ENCODE assay signal across 13 cellular contexts in the genomic region with DNA sequence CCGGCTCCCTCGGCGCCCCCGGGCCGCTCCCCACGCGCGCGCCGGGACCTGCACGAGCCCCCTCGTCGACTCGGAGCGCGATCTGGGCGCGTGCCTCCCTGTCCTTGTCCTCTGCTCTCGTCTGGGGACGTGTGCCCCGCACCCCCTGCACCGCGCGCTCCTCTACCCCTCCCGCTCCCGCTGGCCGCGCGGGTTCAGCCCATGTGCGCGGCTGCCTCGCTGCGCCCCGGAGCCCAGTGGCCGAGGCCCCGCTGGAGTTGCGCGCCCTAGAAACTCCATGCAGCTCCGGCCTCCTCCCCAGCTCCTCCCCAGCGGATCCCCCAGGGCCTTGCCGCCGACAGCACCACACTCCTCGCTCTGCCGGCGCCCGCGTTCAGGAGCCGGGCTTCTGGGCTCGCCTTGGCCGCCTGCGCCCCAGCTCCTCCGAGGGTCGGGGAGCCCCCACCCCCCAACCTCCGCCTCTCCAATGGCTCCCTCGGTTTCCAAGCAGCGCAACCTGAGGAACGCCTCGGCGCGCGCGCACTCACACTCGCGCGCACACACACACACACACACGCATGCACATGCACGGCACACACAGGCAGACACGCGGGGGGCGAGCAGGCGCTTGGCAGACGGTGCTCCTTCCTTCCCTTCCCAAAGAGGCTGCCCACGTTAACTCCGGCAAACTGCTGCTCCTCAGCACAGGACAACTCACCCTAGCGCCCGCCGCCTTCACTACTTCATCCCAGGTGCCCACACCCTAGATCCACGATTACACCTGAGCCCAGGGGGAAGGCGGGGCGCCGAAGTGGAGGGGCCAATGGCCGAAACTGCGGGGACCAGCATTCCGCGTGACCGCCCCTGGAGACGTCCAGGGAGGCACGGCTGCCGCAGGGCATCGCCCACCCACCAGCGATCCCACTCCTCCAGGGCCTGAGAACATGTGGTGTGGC.
DNase-seq lines count a peak whose midpoint lies in the region; ATAC-seq and TF ChIP-seq lines count a peak whose summit lies in the region.
"Had no signal": no experiment of that assay in that cellular context is flagged by ENCODE, and none has a peak within 500 bp of the region (broad histone marks: within the 10 kb centered on the region; RNA-seq: fewer than 3 reads in every experiment).

No MANE protein-coding gene starts in this region.

- ATAC-seq in heart left ventricle: peak in 1 of 4 donors; percentile 21
- ATAC-seq in Right ventricle myocardium inferior: no peak
- peak; percentile 34 for ATAC-seq in WTC11
- no peak for ATAC-seq in activated T-helper 17 cell treated with anti-CD3 and anti-CD28 coated beads, Interleukin-2, amount 50 U/mL, for 72 hours (replicated peaks)
- ATAC-seq: activated CD8-positive, alpha-beta T cell treated with anti-CD3 and anti-CD28 coated beads for 36 hours had no signal

- H3K36me3 ChIP-seq in heart left ventricle (no peaks in the 10 kb centered on the region), iPS-18a (ENCODE audit: control insufficient read depth, low read depth, low read length) (no peaks in the 10 kb centered on the region), suprapubic skin (no peaks in the 10 kb centered on the region)

- H3K4me1 Mint-ChIP-seq in WTC11: peaks cover 23% of the 10 kb centered on the region
- H3K4me1 Mint-ChIP-seq in activated T-helper 17 cell treated with anti-CD3 and anti-CD28 coated beads, Interleukin-2, amount 50 U/mL, for 72 hours: no peaks in the 10 kb centered on the region

- peaks cover 28% of the 10 kb centered on the region for H3K9me3 Mint-ChIP-seq in WTC11
- peaks cover 8% of the 10 kb centered on the region for H3K9me3 Mint-ChIP-seq in activated T-helper 17 cell treated with anti-CD3 and anti-CD28 coated beads, Interleukin-2, amount 50 U/mL, for 72 hours

- H3K4me3 Mint-ChIP-seq in WTC11: peak overlapping the region; percentile 88
- no peak overlapping the region for H3K4me3 Mint-ChIP-seq in activated T-helper 17 cell treated with anti-CD3 and anti-CD28 coated beads, Interleukin-2, amount 50 U/mL, for 72 hours
- H3K4me3 Mint-ChIP-seq: activated CD8-positive, alpha-beta T cell treated with anti-CD3 and anti-CD28 coated beads for 36 hours; activated naive CD8-positive, alpha-beta T cell had no signal

- H3K36me3 Mint-ChIP-seq in WTC11: peaks cover 16% of the 10 kb centered on the region
- no peaks in the 10 kb centered on the region for H3K36me3 Mint-ChIP-seq in activated T-helper 17 cell treated with anti-CD3 and anti-CD28 coated beads, Interleukin-2, amount 50 U/mL, for 72 hours (ENCODE audit: low read depth)
- H3K36me3 Mint-ChIP-seq: activated naive CD8-positive, alpha-beta T cell had no signal

- H3K4me1 ChIP-seq in heart left ventricle (peaks cover 0 to 20% (median 0%) of the 10 kb centered on the region in 12 donors), iPS-18a (ENCODE audit: control insufficient read depth, low read depth, low read length) (peaks cover 3% of the 10 kb centered on the region), suprapubic skin (peaks cover 15% of the 10 kb centered on the region)

- TF ChIP-seq EP300 in suprapubic skin (IDR thresholded peaks at IDR 0.05): no peak

- H3K4me3 ChIP-seq in heart left ventricle (peak overlapping the region in 8 of 12 donors; percentile 5 to 39 (median 18)), iPS-18a (ENCODE audit: low read length) (peak overlapping the region; percentile 73), suprapubic skin (peak overlapping the region; percentile 51)

- no peak for DNase-seq in heart left ventricle
- no peak for DNase-seq in Right ventricle myocardium inferior (ENCODE audit: missing footprints)
- DNase-seq in WTC11 (ENCODE audit: low spot score): peak; percentile 62
- no peak for DNase-seq in suprapubic skin (ENCODE audit: low spot score in 2 of 2)
- DNase-seq in AG20443 (ENCODE audit: low spot score): no peak
- no peak for DNase-seq in activated naive CD4-positive, alpha-beta T cell treated with Interleukin-2 at 50 U/mL for 16 hours
- DNase-seq: activated CD8-positive, alpha-beta T cell treated with anti-CD3 and anti-CD28 coated beads for 36 hours; DND-41; effector memory CD4-positive, alpha-beta T cell; MV-4-11 had no signal

- H3K9me3 ChIP-seq in heart left ventricle (peaks cover 0 to 4% (median 0%) of the 10 kb centered on the region in 12 donors), iPS-18a (ENCODE audit: control insufficient read depth, low read depth, low read length) (no peaks in the 10 kb centered on the region), suprapubic skin (no peaks in the 10 kb centered on the region)

- H3K27ac Mint-ChIP-seq in WTC11: 0 out of 2 replicates have a peak overlapping the region, but pooled peaks have one; percentile 15
- H3K27ac Mint-ChIP-seq in activated T-helper 17 cell treated with anti-CD3 and anti-CD28 coated beads, Interleukin-2, amount 50 U/mL, for 72 hours: no peak overlapping the region
- H3K27ac Mint-ChIP-seq: activated CD8-positive, alpha-beta T cell treated with anti-CD3 and anti-CD28 coated beads for 36 hours; activated naive CD8-positive, alpha-beta T cell had no signal

- intact Hi-C loops in heart left ventricle (cut with DNase I): no loop called here
- intact Hi-C loops in Right ventricle myocardium inferior (cut with DNase I): no loop called here

- H3K27me3 ChIP-seq in heart left ventricle: peaks cover 22 to 71% (median 42%) of the 10 kb centered on the region in 9 donors
- H3K27me3 ChIP-seq in iPS-18a (ENCODE audit: control insufficient read depth, insufficient read depth, low read length): peaks cover 38% of the 10 kb centered on the region
- peaks cover 37% of the 10 kb centered on the region for H3K27me3 ChIP-seq in suprapubic skin

- POLR2A ChIA-PET in WTC11 (lab: Charles Lee): interaction anchor here (0.6 kb wide), 1 partner anchor 12 kb away, joined by 3 read pairs; no protein-coding TSS in a partner anchor

- H3K9ac ChIP-seq in iPS-18a (ENCODE audit: low read length): peak overlapping the region; percentile 56

- peaks cover 25% of the 10 kb centered on the region for H3K27me3 Mint-ChIP-seq in WTC11 (ENCODE audit: low read depth)
- peaks cover 15% of the 10 kb centered on the region for H3K27me3 Mint-ChIP-seq in activated T-helper 17 cell treated with anti-CD3 and anti-CD28 coated beads, Interleukin-2, amount 50 U/mL, for 72 hours

- 1 to 2% (median 1%) methylated on average over 54 to 91 of the region's 91 CpGs for WGBS in heart left ventricle, 4 donors
- WGBS in suprapubic skin: 0% methylated on average over 27 of the region's 91 CpGs

- no peak for TF ChIP-seq CTCF in heart left ventricle (IDR thresholded peaks at IDR 0.05)
- TF ChIP-seq CTCF in WTC11 (IDR thresholded peaks at IDR 0.05): no peak
- no peak for TF ChIP-seq CTCF in suprapubic skin (IDR thresholded peaks at IDR 0.05)

- TF ChIP-seq POLR2A in heart left ventricle (IDR thresholded peaks at IDR 0.05): no peak
- TF ChIP-seq POLR2A in suprapubic skin (IDR thresholded peaks at IDR 0.05): no peak

- H3K27ac ChIP-seq in heart left ventricle (no peak overlapping the region), iPS-18a (ENCODE audit: low read length) (no peak overlapping the region), suprapubic skin (no peak overlapping the region)

- CTCF ChIA-PET in WTC11 (lab: Charles Lee): interaction anchor here (0.6 to 4.6 kb wide), 5 partner anchors 10 to 585 kb away, joined by 3 to 33 read pairs (median 4); no protein-coding TSS in a partner anchor

TF ChIP-seq in WTC11, 78 proteins besides CTCF, POLR2A, EP300 and RAD21 (continues in another document):
- no peak for TF ChIP-seq JAZF1 (CRISPR knock-in tag; IDR thresholded peaks at IDR 0.05)
- TF ChIP-seq, protein P1, sequence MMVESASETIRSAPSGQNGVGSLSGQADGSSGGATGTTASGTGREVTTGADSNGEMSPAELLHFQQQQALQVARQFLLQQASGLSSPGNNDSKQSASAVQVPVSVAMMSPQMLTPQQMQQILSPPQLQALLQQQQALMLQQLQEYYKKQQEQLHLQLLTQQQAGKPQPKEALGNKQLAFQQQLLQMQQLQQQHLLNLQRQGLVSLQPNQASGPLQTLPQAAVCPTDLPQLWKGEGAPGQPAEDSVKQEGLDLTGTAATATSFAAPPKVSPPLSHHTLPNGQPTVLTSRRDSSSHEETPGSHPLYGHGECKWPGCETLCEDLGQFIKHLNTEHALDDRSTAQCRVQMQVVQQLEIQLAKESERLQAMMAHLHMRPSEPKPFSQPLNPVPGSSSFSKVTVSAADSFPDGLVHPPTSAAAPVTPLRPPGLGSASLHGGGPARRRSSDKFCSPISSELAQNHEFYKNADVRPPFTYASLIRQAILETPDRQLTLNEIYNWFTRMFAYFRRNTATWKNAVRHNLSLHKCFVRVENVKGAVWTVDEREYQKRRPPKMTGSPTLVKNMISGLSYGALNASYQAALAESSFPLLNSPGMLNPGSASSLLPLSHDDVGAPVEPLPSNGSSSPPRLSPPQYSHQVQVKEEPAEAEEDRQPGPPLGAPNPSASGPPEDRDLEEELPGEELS (CRISPR knock-in tag; IDR thresholded peaks at IDR 0.05): peak; percentile 38; the same call in 1 of the 2 replicates
- TF ChIP-seq, protein P2, sequence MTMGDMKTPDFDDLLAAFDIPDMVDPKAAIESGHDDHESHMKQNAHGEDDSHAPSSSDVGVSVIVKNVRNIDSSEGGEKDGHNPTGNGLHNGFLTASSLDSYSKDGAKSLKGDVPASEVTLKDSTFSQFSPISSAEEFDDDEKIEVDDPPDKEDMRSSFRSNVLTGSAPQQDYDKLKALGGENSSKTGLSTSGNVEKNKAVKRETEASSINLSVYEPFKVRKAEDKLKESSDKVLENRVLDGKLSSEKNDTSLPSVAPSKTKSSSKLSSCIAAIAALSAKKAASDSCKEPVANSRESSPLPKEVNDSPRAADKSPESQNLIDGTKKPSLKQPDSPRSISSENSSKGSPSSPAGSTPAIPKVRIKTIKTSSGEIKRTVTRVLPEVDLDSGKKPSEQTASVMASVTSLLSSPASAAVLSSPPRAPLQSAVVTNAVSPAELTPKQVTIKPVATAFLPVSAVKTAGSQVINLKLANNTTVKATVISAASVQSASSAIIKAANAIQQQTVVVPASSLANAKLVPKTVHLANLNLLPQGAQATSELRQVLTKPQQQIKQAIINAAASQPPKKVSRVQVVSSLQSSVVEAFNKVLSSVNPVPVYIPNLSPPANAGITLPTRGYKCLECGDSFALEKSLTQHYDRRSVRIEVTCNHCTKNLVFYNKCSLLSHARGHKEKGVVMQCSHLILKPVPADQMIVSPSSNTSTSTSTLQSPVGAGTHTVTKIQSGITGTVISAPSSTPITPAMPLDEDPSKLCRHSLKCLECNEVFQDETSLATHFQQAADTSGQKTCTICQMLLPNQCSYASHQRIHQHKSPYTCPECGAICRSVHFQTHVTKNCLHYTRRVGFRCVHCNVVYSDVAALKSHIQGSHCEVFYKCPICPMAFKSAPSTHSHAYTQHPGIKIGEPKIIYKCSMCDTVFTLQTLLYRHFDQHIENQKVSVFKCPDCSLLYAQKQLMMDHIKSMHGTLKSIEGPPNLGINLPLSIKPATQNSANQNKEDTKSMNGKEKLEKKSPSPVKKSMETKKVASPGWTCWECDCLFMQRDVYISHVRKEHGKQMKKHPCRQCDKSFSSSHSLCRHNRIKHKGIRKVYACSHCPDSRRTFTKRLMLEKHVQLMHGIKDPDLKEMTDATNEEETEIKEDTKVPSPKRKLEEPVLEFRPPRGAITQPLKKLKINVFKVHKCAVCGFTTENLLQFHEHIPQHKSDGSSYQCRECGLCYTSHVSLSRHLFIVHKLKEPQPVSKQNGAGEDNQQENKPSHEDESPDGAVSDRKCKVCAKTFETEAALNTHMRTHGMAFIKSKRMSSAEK (CRISPR knock-in tag; IDR thresholded peaks at IDR 0.05; ENCODE audit: borderline replicate concordance): no peak

Comparison
In these comparisons a context has a peak if more than half of its experiments do, and no peak if none do; other contexts are left out.
1. H3K4me3 ChIP-seq: peak in every context shown above with its lines; median percentile 73 in iPS-18a; 51 in suprapubic skin; 18 in heart left ventricle.